ENCODE assay signal across 8 cellular contexts in the genomic region with DNA sequence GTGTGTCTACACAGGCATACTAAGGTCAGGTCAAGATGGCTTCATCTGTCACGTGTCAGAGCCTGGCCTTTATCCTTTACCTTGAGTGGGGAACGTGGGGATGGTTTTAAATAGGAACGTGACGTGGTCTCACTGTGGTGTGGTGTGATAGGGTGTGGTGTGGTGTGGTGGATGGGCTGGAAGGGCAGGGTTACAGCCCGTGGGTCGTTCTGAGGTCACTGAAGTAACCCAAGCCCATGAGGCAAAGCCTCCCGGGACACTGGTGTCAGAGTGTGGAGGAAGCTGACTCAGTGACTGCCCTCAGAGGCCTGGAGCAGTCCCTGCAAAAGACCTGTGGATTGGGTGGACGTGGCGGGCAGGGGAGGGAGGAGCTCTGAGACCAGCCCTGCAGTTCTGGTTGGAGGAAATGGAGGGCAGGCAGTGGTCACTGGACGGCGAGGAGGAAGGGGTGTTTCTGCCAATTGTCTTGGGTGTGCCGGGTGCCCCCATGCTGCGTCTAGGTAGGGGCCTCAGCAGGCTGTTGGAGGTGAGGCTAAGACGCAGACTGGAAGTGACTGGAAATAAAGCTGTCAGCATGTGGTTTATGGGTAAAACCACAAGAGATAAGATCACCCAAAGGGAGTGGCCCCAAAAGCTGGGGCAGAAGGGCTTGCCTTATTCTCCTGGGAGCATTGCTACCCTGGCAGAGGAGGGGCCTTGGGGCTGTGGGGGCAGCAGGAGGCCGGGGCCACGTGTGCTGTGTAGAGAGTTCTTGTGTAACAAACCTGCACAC.
DNase-seq lines count a peak whose midpoint lies in the region; ATAC-seq and TF ChIP-seq lines count a peak whose summit lies in the region.

No MANE protein-coding gene starts in this region.

- peaks cover 7 to 78% (median 53%) of the 10 kb centered on the region in 9 donors for H3K4me1 ChIP-seq in heart right ventricle

- intact Hi-C loops in heart right ventricle (cut with DNase I), result loop anchor here in 1 of 10 donors (10.0 kb wide), 1 partner anchor 79 kb away; no protein-coding TSS in a partner anchor

- WGBS in heart right ventricle, 2 donors, result 74 to 79% methylated on average over 16 of the region's 16 CpGs

- no peaks in the 10 kb centered on the region for H3K9me3 ChIP-seq in heart right ventricle

- no peaks in the 10 kb centered on the region for H3K36me3 ChIP-seq in heart right ventricle

- TF ChIP-seq CTCF in GM12865 (IDR thresholded peaks at IDR 0.05; ENCODE audit: insufficient read depth, low read depth, low read length, missing control alignments) (no peak), heart right ventricle (IDR thresholded peaks at IDR 0.05) (no peak)

- peak; percentile 55 for ATAC-seq in HG02678 (IDR thresholded peaks at IDR 0.05; ENCODE audit: unreplicated experiment)
- ATAC-seq in heart right ventricle, result peak in 7 of 8 donors; percentile 25 to 74 (median 39)

- DNase-seq in GM12865 (ENCODE audit: low read depth), result peak; percentile 84
- DNase-seq in NK-92 (lab: John Stamatoyannopoulos, UW; ENCODE audit: unreplicated experiment), result peak; percentile 29
- DNase-seq in activated T-cell treated with anti-CD3 and anti-CD28 coated beads for 24 hours (ENCODE audit: low read depth), result peak; percentile 49
- no peak for DNase-seq in heart right ventricle
- DNase-seq in stimulated activated CD4-positive, alpha-beta T cell treated with anti-CD3 and anti-CD28 coated beads, Interleukin-4, amount 100 ng/mL, for 48 hours (ENCODE audit: low read depth in 2 of 2), result peak; percentile 32 to 48
- no peak for DNase-seq in superior temporal gyrus (ENCODE audit: extremely low spot score)
- no peak for DNase-seq in pons (ENCODE audit: low spot score)

- H3K4me3 ChIP-seq in GM12865 (ENCODE audit: low read depth, low read length) (no peak overlapping the region), heart right ventricle (peak overlapping the region in 1 of 10 donors; percentile 4)

- H3K27ac ChIP-seq in heart right ventricle, result peak overlapping the region in 1 of 10 donors; percentile 54

- peaks cover 0 to 19% (median 0%) of the 10 kb centered on the region in 7 donors for H3K27me3 ChIP-seq in heart right ventricle

Comparison
In these comparisons a context has a peak if more than half of its experiments do, and no peak if none do; other contexts are left out.
1. DNase-seq: peak in GM12865 (single experiment), NK-92 (single experiment), activated T-cell treated with anti-CD3 and anti-CD28 coated beads for 24 hours (single experiment) and stimulated activated CD4-positive, alpha-beta T cell treated with anti-CD3 and anti-CD28 coated beads, Interleukin-4, amount 100 ng/mL, for 48 hours (2 of 2); none in heart right ventricle (0 of 2), superior temporal gyrus (single experiment) and pons (single experiment).